ENCODE assay signal across 8 cellular contexts in genomic region chrX:103554687-103555417, GRCh38.
A peak's percentile ranks its signal among the peaks of the same experiment; 100 is the strongest.
DNase-seq lines count a peak whose midpoint lies in the region; ATAC-seq lines count a peak whose summit lies in the region.

No MANE protein-coding gene starts in this region.

- peak overlapping the region; percentile 73 for H3K27ac Mint-ChIP-seq in dendritic cell treated with granulocyte-macrophage colony-stimulating factor and Interleukin-4, amounts not matched to agents 40 ng/mL and 50 ng/mL, for 4 days

- H3K4me3 Mint-ChIP-seq in dendritic cell treated with granulocyte-macrophage colony-stimulating factor and Interleukin-4, amounts not matched to agents 40 ng/mL and 50 ng/mL, for 4 days: peak overlapping the region; percentile 75

- ATAC-seq in GM19395 (IDR thresholded peaks at IDR 0.05; ENCODE audit: unreplicated experiment): peak; percentile 96
- peak; percentile 94 for ATAC-seq in HG03558 (IDR thresholded peaks at IDR 0.05; ENCODE audit: extremely low read depth, unreplicated experiment)

- intact Hi-C loops in dendritic cell treated with granulocyte-macrophage colony-stimulating factor and Interleukin-4, amounts not matched to agents 40 ng/mL and 50 ng/mL, for 4 days (cut with micrococcal nuclease): no loop called here

- no peaks in the 10 kb centered on the region for H3K27me3 Mint-ChIP-seq in dendritic cell treated with granulocyte-macrophage colony-stimulating factor and Interleukin-4, amounts not matched to agents 40 ng/mL and 50 ng/mL, for 4 days

- peaks cover 5% of the 10 kb centered on the region for H3K4me1 Mint-ChIP-seq in dendritic cell treated with granulocyte-macrophage colony-stimulating factor and Interleukin-4, amounts not matched to agents 40 ng/mL and 50 ng/mL, for 4 days (ENCODE audit: low read depth)

- H3K9me3 Mint-ChIP-seq in dendritic cell treated with granulocyte-macrophage colony-stimulating factor and Interleukin-4, amounts not matched to agents 40 ng/mL and 50 ng/mL, for 4 days: no peaks in the 10 kb centered on the region

- DNase-seq in Ammon's horn (ENCODE audit: low spot score) (peak; percentile 77), medulla oblongata (ENCODE audit: extremely low spot score) (peak; percentile 71), NCI-H187 treated with DMSO at 0.1 percent for 48 hours (lab: John Stamatoyannopoulos, UW) (no peak)
- peak; percentile 49 for DNase-seq in activated CD4-positive, CD25-positive, alpha-beta regulatory T cell treated with anti-CD3 and anti-CD28 coated beads, Interleukin-2, amount 50 U/mL, for 72 hours
- DNase-seq in stimulated activated CD8-positive, alpha-beta memory T cell treated with anti-CD3 and anti-CD28 coated beads, Interleukin-15, amount 100 ng/mL, for 4 hours (ENCODE audit: low read depth in 2 of 2): peak; percentile 4 to 21

- no peaks in the 10 kb centered on the region for H3K36me3 Mint-ChIP-seq in dendritic cell treated with granulocyte-macrophage colony-stimulating factor and Interleukin-4, amounts not matched to agents 40 ng/mL and 50 ng/mL, for 4 days (ENCODE audit: low read depth)
